8 cellular contexts compared by ENCODE assay signal in the genomic region with DNA sequence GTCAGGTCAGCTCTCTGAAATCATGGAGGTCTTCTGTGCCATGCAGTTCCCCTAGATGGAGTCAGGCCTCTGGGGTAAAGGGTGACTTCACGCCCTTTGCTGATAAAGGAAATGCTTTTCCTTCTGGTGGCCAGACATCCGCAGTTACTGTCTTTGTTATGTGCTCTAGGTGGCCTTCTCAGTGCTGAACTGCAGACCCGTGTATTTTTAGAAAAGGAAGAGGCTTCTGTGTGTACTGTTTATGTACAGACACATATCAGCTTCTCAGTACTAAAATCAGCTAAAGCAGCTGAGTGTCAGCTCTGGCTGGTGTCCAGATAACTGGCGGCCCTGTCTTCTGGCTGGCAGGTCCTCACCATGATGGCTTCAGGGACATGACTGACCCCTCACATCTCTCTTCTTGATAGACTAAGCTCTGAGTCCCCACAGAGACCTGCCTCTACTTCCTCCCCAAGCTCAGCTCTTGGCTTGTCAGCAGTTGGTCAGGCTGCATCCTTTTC.
DNase-seq lines count a peak whose midpoint lies in the region; ATAC-seq and TF ChIP-seq lines count a peak whose summit lies in the region.

No MANE protein-coding gene starts in this region.

- H3K9me3 Mint-ChIP-seq in activated naive CD8-positive, alpha-beta T cell treated with anti-CD3 and anti-CD28 coated beads, Interleukin-2, amount 50 U/mL, for 24 hours, result no peaks in the 10 kb centered on the region
- no peaks in the 10 kb centered on the region for H3K9me3 Mint-ChIP-seq in naive thymus-derived CD4-positive, alpha-beta T cell
- H3K9me3 Mint-ChIP-seq in MCF 10A (ENCODE audit: unreplicated experiment), result no peaks in the 10 kb centered on the region

- intact Hi-C loops in naive thymus-derived CD4-positive, alpha-beta T cell (cut with micrococcal nuclease), result loop anchor here in 1 of 2 donors (5.0 kb wide), 1 partner anchor 73 kb away; a partner anchor contains a TSS
- intact Hi-C loops in MCF 10A (cut with micrococcal nuclease), result no loop called here

- CTCF ChIA-PET in naive thymus-derived CD4-positive, alpha-beta T cell (lab: Charles Lee), result interaction anchor here (0.8 to 1.4 kb wide), 3 partner anchors 22 to 97 kb away, joined by 3 to 6 read pairs (median 3); no protein-coding TSS in a partner anchor
- CTCF ChIA-PET in MCF 10A (lab: Yijun Ruan, JAX), result interaction anchor here (0.5 to 1.6 kb wide), 7 partner anchors 9 to 1069 kb away, joined by 3 to 7 read pairs (median 4); no protein-coding TSS in a partner anchor

- peaks cover 11 to 43% of the 10 kb centered on the region in 2 donors for H3K4me1 ChIP-seq in naive thymus-derived CD4-positive, alpha-beta T cell (ENCODE audit: control insufficient read depth in 2 of 2, insufficient read depth in 2 of 2, low read length in 2 of 2)

- H3K27ac Mint-ChIP-seq in activated naive CD8-positive, alpha-beta T cell treated with anti-CD3 and anti-CD28 coated beads, Interleukin-2, amount 50 U/mL, for 24 hours, result peak overlapping the region; percentile 71
- peak overlapping the region; percentile 34 to 87 (median 63) for H3K27ac Mint-ChIP-seq in naive thymus-derived CD4-positive, alpha-beta T cell
- H3K27ac Mint-ChIP-seq in MCF 10A (ENCODE audit: low read depth, unreplicated experiment), result no peak overlapping the region

- no peak overlapping the region for H3K4me3 ChIP-seq in naive thymus-derived CD4-positive, alpha-beta T cell (ENCODE audit: low read length)

- no peaks in the 10 kb centered on the region for H3K36me3 ChIP-seq in naive thymus-derived CD4-positive, alpha-beta T cell (ENCODE audit: control insufficient read depth in 2 of 3, insufficient read depth in 3 of 3, low read length in 3 of 3)

- H3K27me3 Mint-ChIP-seq in activated naive CD8-positive, alpha-beta T cell treated with anti-CD3 and anti-CD28 coated beads, Interleukin-2, amount 50 U/mL, for 24 hours, result no peaks in the 10 kb centered on the region
- H3K27me3 Mint-ChIP-seq in naive thymus-derived CD4-positive, alpha-beta T cell, result peaks cover 0 to 2% (median 0%) of the 10 kb centered on the region in 5 donors
- H3K27me3 Mint-ChIP-seq in MCF 10A (ENCODE audit: insufficient read depth, unreplicated experiment), result no peaks in the 10 kb centered on the region

- BruUV-seq in MCF 10A (replicated peaks; lab: Mats Ljungman, UMichigan), result no TSS peak

- peak; percentile 41 for ATAC-seq in GM19397 (IDR thresholded peaks at IDR 0.05; ENCODE audit: unreplicated experiment)
- peak; percentile 47 for ATAC-seq in HG03342 (IDR thresholded peaks at IDR 0.05; ENCODE audit: unreplicated experiment)
- ATAC-seq in activated naive CD8-positive, alpha-beta T cell treated with anti-CD3 and anti-CD28 coated beads, Interleukin-2, amount 50 U/mL, for 24 hours, result peak; percentile 59
- ATAC-seq in naive thymus-derived CD4-positive, alpha-beta T cell, result peak; percentile 49
- ATAC-seq in activated CD4-positive, CD25-positive, alpha-beta regulatory T cell treated with anti-CD3 and anti-CD28 coated beads, Interleukin-2, amount 50 U/mL, for 24 hours, result no peak

- H3K9me3 ChIP-seq in naive thymus-derived CD4-positive, alpha-beta T cell (ENCODE audit: control insufficient read depth in 2 of 3, low read length in 3 of 3), result no peaks in the 10 kb centered on the region

- no peak for TF ChIP-seq CTCF in MCF 10A (IDR thresholded peaks at IDR 0.05; ENCODE audit: unreplicated experiment)

- H3K36me3 Mint-ChIP-seq in activated naive CD8-positive, alpha-beta T cell treated with anti-CD3 and anti-CD28 coated beads, Interleukin-2, amount 50 U/mL, for 24 hours (ENCODE audit: low read depth), result no peaks in the 10 kb centered on the region
- peaks cover 0 to 5% (median 0%) of the 10 kb centered on the region in 5 donors for H3K36me3 Mint-ChIP-seq in naive thymus-derived CD4-positive, alpha-beta T cell
- H3K36me3 Mint-ChIP-seq in MCF 10A (ENCODE audit: insufficient read depth, unreplicated experiment), result peaks cover 6% of the 10 kb centered on the region

- no peak overlapping the region for H3K4me3 Mint-ChIP-seq in activated naive CD8-positive, alpha-beta T cell treated with anti-CD3 and anti-CD28 coated beads, Interleukin-2, amount 50 U/mL, for 24 hours
- H3K4me3 Mint-ChIP-seq in naive thymus-derived CD4-positive, alpha-beta T cell, result peak overlapping the region; percentile 26 to 56 (median 48)
- no peak overlapping the region for H3K4me3 Mint-ChIP-seq in MCF 10A (ENCODE audit: unreplicated experiment)

- H3K27ac ChIP-seq in naive thymus-derived CD4-positive, alpha-beta T cell (ENCODE audit: low read depth, low read length), result no peak overlapping the region

- H3K4me1 Mint-ChIP-seq in activated naive CD8-positive, alpha-beta T cell treated with anti-CD3 and anti-CD28 coated beads, Interleukin-2, amount 50 U/mL, for 24 hours, result peaks cover 36% of the 10 kb centered on the region
- peaks cover 27 to 84% (median 68%) of the 10 kb centered on the region in 7 donors for H3K4me1 Mint-ChIP-seq in naive thymus-derived CD4-positive, alpha-beta T cell
- H3K4me1 Mint-ChIP-seq in MCF 10A (ENCODE audit: insufficient read depth, unreplicated experiment), result peaks cover 5% of the 10 kb centered on the region

- no peak for DNase-seq in activated naive CD8-positive, alpha-beta T cell treated with anti-CD3 and anti-CD28 coated beads, Interleukin-2, amount 50 U/mL, for 24 hours
- DNase-seq in naive thymus-derived CD4-positive, alpha-beta T cell, result peak in 3 of 9 donors; percentile 5 to 14 (median 8)
- no peak for DNase-seq in AG08396 (ENCODE audit: low spot score)
- DNase-seq in MCF 10A (ENCODE audit: unreplicated experiment), result no peak
- DNase-seq in DMS79 treated with DMSO at 0.1 percent for 48 hours (lab: John Stamatoyannopoulos, UW), result no peak

- H3K27me3 ChIP-seq in naive thymus-derived CD4-positive, alpha-beta T cell (ENCODE audit: control insufficient read depth in 2 of 2, insufficient read depth in 2 of 2, low read length in 2 of 2), result no peaks in the 10 kb centered on the region

- POLR2A ChIA-PET in naive thymus-derived CD4-positive, alpha-beta T cell (lab: Charles Lee), result interaction anchor here (0.7 kb wide), 1 partner anchor 81 kb away, joined by 3 read pairs; no protein-coding TSS in a partner anchor
- POLR2A ChIA-PET in MCF 10A (lab: Yijun Ruan, JAX), result interaction anchor here (0.6 to 1.3 kb wide), 3 partner anchors 22 to 1320 kb away, joined by 3 to 4 read pairs (median 3); no protein-coding TSS in a partner anchor

Comparison
In these comparisons a context has a peak if more than half of its experiments do, and no peak if none do; other contexts are left out.
1. ATAC-seq: peak in GM19397 (single experiment), HG03342 (single experiment), activated naive CD8-positive, alpha-beta T cell treated with anti-CD3 and anti-CD28 coated beads, Interleukin-2, amount 50 U/mL, for 24 hours (single experiment) and naive thymus-derived CD4-positive, alpha-beta T cell (single experiment); none in activated CD4-positive, CD25-positive, alpha-beta regulatory T cell treated with anti-CD3 and anti-CD28 coated beads, Interleukin-2, amount 50 U/mL, for 24 hours (0 of 2).
2. H3K4me3 Mint-ChIP-seq: peak in naive thymus-derived CD4-positive, alpha-beta T cell (10 of 10); none in activated naive CD8-positive, alpha-beta T cell treated with anti-CD3 and anti-CD28 coated beads, Interleukin-2, amount 50 U/mL, for 24 hours (single experiment) and MCF 10A (single experiment).